10 cellular contexts compared by ENCODE assay signal in genomic region chr1:109161836-109162606, GRCh38. TPM values are rescaled to one million over a fixed set of nuclear protein-coding genes. Genes with fewer than 3 reads are reported as not detected.
DNase-seq lines count a peak whose midpoint lies in the region; ATAC-seq and TF ChIP-seq lines count a peak whose summit lies in the region.
"Had no signal": no experiment of that assay in that cellular context is flagged by ENCODE, and none has a peak within 500 bp of the region (broad histone marks: within the 10 kb centered on the region; RNA-seq: fewer than 3 reads in every experiment).

No MANE protein-coding gene starts in this region.

- intact Hi-C loops in esophagus muscularis mucosa (cut with DNase I): no loop called here

- TF ChIP-seq CTCF in esophagus muscularis mucosa (IDR thresholded peaks at IDR 0.05) (no peak), neutrophil (IDR thresholded peaks at IDR 0.05) (peak; percentile 15)

- peaks cover 7 to 16% (median 15%) of the 10 kb centered on the region in 4 donors for H3K4me1 ChIP-seq in esophagus muscularis mucosa
- peaks cover 57 to 61% of the 10 kb centered on the region in 2 experiments for H3K4me1 ChIP-seq in neutrophil (ENCODE audit: control insufficient read depth in 1 of 2, insufficient read depth in 1 of 2, low read depth in 1 of 2, low read length in 1 of 2)

- H3K4me1 Mint-ChIP-seq in T-helper 17 cell: peaks cover 18% of the 10 kb centered on the region

- ATAC-seq in HG03139 (IDR thresholded peaks at IDR 0.05; ENCODE audit: unreplicated experiment) (peak; percentile 50), T-helper 17 cell (peak; percentile 83)

- H3K4me3 ChIP-seq in esophagus muscularis mucosa (peak overlapping the region in 1 of 4 donors; percentile 11), neutrophil (ENCODE audit: low read depth in 1 of 2, low read length in 1 of 2) (peak overlapping the region; percentile 39 to 41)
- H3K4me3 ChIP-seq: cardiac muscle cell had no signal

- no peak for TF ChIP-seq POLR2A in esophagus muscularis mucosa (IDR thresholded peaks at IDR 0.05; ENCODE audit: low read depth)

- peak overlapping the region; percentile 66 for H3K4me3 Mint-ChIP-seq in T-helper 17 cell
- H3K4me3 Mint-ChIP-seq: stimulated activated naive CD8-positive, alpha-beta T cell treated with anti-CD3 and anti-CD28 coated beads, Interleukin-15, Interleukin-2, amounts not matched to agents 100 ng/mL and 50 ng/mL, for 24 hours had no signal

- H3K27ac Mint-ChIP-seq in T-helper 17 cell: peak overlapping the region; percentile 91
- H3K27ac Mint-ChIP-seq: stimulated activated naive CD8-positive, alpha-beta T cell treated with anti-CD3 and anti-CD28 coated beads, Interleukin-15, Interleukin-2, amounts not matched to agents 100 ng/mL and 50 ng/mL, for 24 hours had no signal

- H3K27me3 ChIP-seq in esophagus muscularis mucosa: no peaks in the 10 kb centered on the region
- no peaks in the 10 kb centered on the region for H3K27me3 ChIP-seq in neutrophil
- H3K27me3 ChIP-seq: cardiac muscle cell had no signal

- 23% methylated on average over 5 of the region's 12 CpGs for WGBS in esophagus muscularis mucosa

- no peaks in the 10 kb centered on the region for H3K36me3 Mint-ChIP-seq in T-helper 17 cell (ENCODE audit: low read depth)

- H3K27ac ChIP-seq in esophagus muscularis mucosa (replicated peaks in 1 of 4) (peak overlapping the region; percentile 11 to 44 (median 22)), neutrophil (peak overlapping the region; percentile 92)
- H3K27ac ChIP-seq: cardiac muscle cell had no signal

- no peaks in the 10 kb centered on the region for H3K27me3 Mint-ChIP-seq in T-helper 17 cell
- H3K27me3 Mint-ChIP-seq: stimulated activated naive CD8-positive, alpha-beta T cell treated with anti-CD3 and anti-CD28 coated beads, Interleukin-15, Interleukin-2, amounts not matched to agents 100 ng/mL and 50 ng/mL, for 24 hours had no signal

- H3K9me3 ChIP-seq in T-helper 17 cell (ENCODE audit: control insufficient read depth, low read length, poor library complexity, severe bottlenecking): peaks cover 3% of the 10 kb centered on the region
- no peaks in the 10 kb centered on the region for H3K9me3 ChIP-seq in esophagus muscularis mucosa
- H3K9me3 ChIP-seq in neutrophil: no peaks in the 10 kb centered on the region

- no peaks in the 10 kb centered on the region for H3K36me3 ChIP-seq in esophagus muscularis mucosa
- peaks cover 5% of the 10 kb centered on the region for H3K36me3 ChIP-seq in neutrophil
- H3K36me3 ChIP-seq: cardiac muscle cell had no signal

- no peak for TF ChIP-seq EP300 in esophagus muscularis mucosa (IDR thresholded peaks at IDR 0.05)

- DNase-seq in activated naive CD4-positive, alpha-beta T cell treated with Interleukin-2 at 50 U/mL for 16 hours: peak; percentile 42
- no peak for DNase-seq in activated naive CD4-positive, alpha-beta T cell treated with anti-CD3 and anti-CD28 coated beads, Interleukin-2, amount 50 U/mL, for 16 hours
- DNase-seq in T-helper 17 cell (no peak), esophagus muscularis mucosa (ENCODE audit: extremely low spot score) (no peak), occipital lobe (lab: John Stamatoyannopoulos, UW) (no peak), NCI-H1105 (lab: John Stamatoyannopoulos, UW) (no peak)

RNA-seq across cellular contexts. Expression of gene ELAPOR1, which starts 48.1 kb away (rescaled TPM):
- total RNA-seq in T-helper 17 cell (10 to 100 TPM; 27.8 to 30.6 TPM), esophagus muscularis mucosa (under 1 TPM in 3 of 4 donors, not detected in 1; 0.34 to 0.83 (median 0.52) TPM), occipital lobe (19.5 TPM)
- total RNA-seq: cardiac muscle cell had no signal

RNA-seq across cellular contexts. Expression of gene SARS1, which starts 51.7 kb away (rescaled TPM):
- total RNA-seq in T-helper 17 cell (100 to 1,000 TPM in 1 of 2 donors, 10 to 100 TPM in 1; 90.8 to 120 TPM), esophagus muscularis mucosa (100 to 1,000 TPM; 125 to 180 (median 144) TPM), occipital lobe (153 TPM)

Comparison
In these comparisons a context has a peak if more than half of its experiments do, and no peak if none do; other contexts are left out.
1. RNA of gene ELAPOR1, which starts 48.1 kb away (total RNA-seq): 27.8 to 30.6 TPM in T-helper 17 cell and 19.5 TPM in occipital lobe (single experiment); 0.34 to 0.83 TPM in esophagus muscularis mucosa; every median in the first group is over 10 times any median in the second.